16 cellular contexts compared by ENCODE assay signal in the genomic region with DNA sequence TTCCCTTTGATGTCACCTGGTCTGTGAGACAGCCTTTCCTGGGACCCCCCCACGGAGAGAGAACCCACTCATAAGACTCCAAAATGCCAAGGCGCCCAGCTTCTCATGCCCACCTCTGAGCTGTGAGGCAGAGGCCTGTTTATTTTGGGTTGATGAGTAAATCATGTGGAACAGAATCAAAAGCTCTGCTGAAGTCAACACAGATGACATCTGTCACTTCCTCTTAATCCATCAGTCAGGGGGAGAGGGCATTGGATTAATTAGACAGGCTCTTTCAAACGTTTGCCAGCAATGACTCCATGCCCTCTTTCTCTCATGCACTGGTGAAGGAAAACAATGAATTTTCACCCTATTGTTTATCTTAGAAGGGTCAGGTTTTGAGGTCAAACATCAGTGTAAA.
DNase-seq lines count a peak whose midpoint lies in the region; ATAC-seq, FAIRE-seq and TF ChIP-seq lines count a peak whose summit lies in the region.
"Had no signal": no experiment of that assay in that cellular context is flagged by ENCODE, and none has a peak within 500 bp of the region (broad histone marks: within the 10 kb centered on the region; RNA-seq: fewer than 3 reads in every experiment).

No MANE protein-coding gene starts in this region.

- DNase-seq in A549 (ENCODE audit: low read depth in 1 of 2, low spot score in 1 of 2) = no peak
- DNase-seq in G401 (ENCODE audit: low spot score) = peak; percentile 47
- DNase-seq in PC-3 = peak; percentile 49
- DNase-seq in myocyte (ENCODE audit: low read depth) = peak; percentile 81
- DNase-seq in NCI-H1417 (lab: John Stamatoyannopoulos, UW) = no peak
- DNase-seq in stimulated activated CD4-positive, alpha-beta T cell treated with anti-CD3 and anti-CD28 coated beads, Interleukin-2, amount 100 ng/mL, for 48 hours = no peak
- DNase-seq: activated CD8-positive, alpha-beta memory T cell treated with anti-CD3 and anti-CD28 coated beads for 24 hours; activated gamma-delta T cell; dorsolateral prefrontal cortex; T-helper 9 cell had no signal

- peak in 1 of 2 experiments; percentile 30; a peak in 2 of 5 replicates for TF ChIP-seq EP300 in A549 (IDR thresholded peaks at IDR 0.05)

- POLR2A ChIA-PET in A549 (lab: Yijun Ruan, JAX) (no interaction called here), PC-3 (lab: Charles Lee; ENCODE audit: unreplicated experiment) (interaction anchor here (0.6 kb wide), 1 partner anchor 96 kb away, joined by 36 read pairs; no protein-coding TSS in a partner anchor)

- H3K27ac ChIP-seq in A549 (peak overlapping the region; percentile 36 to 64), PC-3 (ENCODE audit: low read length) (no peak overlapping the region)
- H3K27ac ChIP-seq: dorsolateral prefrontal cortex, neutrophil, suprapubic skin had no signal

- no peaks in the 10 kb centered on the region for H3K79me2 ChIP-seq in PC-3 (ENCODE audit: low read length)

- H3K9me3 ChIP-seq in A549 (no peaks in the 10 kb centered on the region), PC-3 (ENCODE audit: low read length) (no peaks in the 10 kb centered on the region)
- H3K9me3 ChIP-seq: neutrophil, suprapubic skin had no signal

- no TSS peak for BruUV-seq in PC-3 (replicated peaks; lab: Mats Ljungman, UMichigan)

- no peaks in the 10 kb centered on the region for H3F3A ChIP-seq in PC-3 (ENCODE audit: low read length, unreplicated experiment)

- 0% methylated on average over 1 of the region's 3 CpGs for WGBS in A549 (ENCODE audit: missing lambda C conversion rate)

- no peaks in the 10 kb centered on the region for H4K20me1 ChIP-seq in PC-3 (ENCODE audit: low read length)

- H3K4me1 ChIP-seq in A549 = peaks cover 14% of the 10 kb centered on the region
- H3K4me1 ChIP-seq in PC-3 (ENCODE audit: insufficient read depth, low read length) = peaks cover 35% of the 10 kb centered on the region

- CTCF ChIA-PET in A549 (lab: Yijun Ruan, JAX) (interaction anchor here (1.2 kb wide), 1 partner anchor 14 kb away, joined by 3 read pairs; no protein-coding TSS in a partner anchor), PC-3 (lab: Charles Lee) (no interaction called here)

- H3K36me3 ChIP-seq in PC-3 (ENCODE audit: low read depth, low read length) = no peaks in the 10 kb centered on the region
- H3K36me3 ChIP-seq: neutrophil, suprapubic skin had no signal

- no peak overlapping the region for H3K4me3 ChIP-seq in A549
- no peak overlapping the region for H3K4me3 ChIP-seq in PC-3 (ENCODE audit: low read length)
- H3K4me3 ChIP-seq: dorsolateral prefrontal cortex, suprapubic skin had no signal

- H2AFZ ChIP-seq in PC-3 (ENCODE audit: low read length) = no peak overlapping the region

- ATAC-seq in A549 (no peak), PC-3 (peak; percentile 23), HG02840 (IDR thresholded peaks at IDR 0.05; ENCODE audit: low FRiP score, unreplicated experiment) (no peak), GM19463 (IDR thresholded peaks at IDR 0.05; ENCODE audit: unreplicated experiment) (no peak)
- ATAC-seq: Right ventricle myocardium inferior had no signal

- TF ChIP-seq CTCF in A549 (IDR thresholded peaks at IDR 0.05) (no peak), PC-3 (conservative IDR thresholded peaks at IDR 0.05; ENCODE audit: low read depth, low read length) (no peak)

- no peak for TF ChIP-seq POLR2A in A549 (IDR thresholded peaks at IDR 0.05; ENCODE audit: low read length)

- H3K27me3 ChIP-seq in PC-3 (ENCODE audit: low read length) = no peaks in the 10 kb centered on the region
- H3K27me3 ChIP-seq: dorsolateral prefrontal cortex, neutrophil, suprapubic skin had no signal

- intact Hi-C loops in PC-3 (cut with micrococcal nuclease) = no loop called here

- peak overlapping the region; percentile 25; the same call in 1 of the 3 replicates for H3K4me2 ChIP-seq in A549
- no peak overlapping the region for H3K4me2 ChIP-seq in PC-3 (ENCODE audit: low read length)

- no peaks in the 10 kb centered on the region for H3K9me2 ChIP-seq in PC-3 (replicated peaks; ENCODE audit: low read length)

- no peak overlapping the region for H3K9ac ChIP-seq in PC-3 (ENCODE audit: low read length)

- TF ChIP-seq RAD21 in A549 (conservative IDR thresholded peaks at IDR 0.05 in 1 of 2, IDR thresholded peaks at IDR 0.05 in 1 of 2) = no peak

- no peak for FAIRE-seq in A549 (lab: Jason Lieb, UNC)
- FAIRE-seq: astrocyte had no signal

- in situ Hi-C loops in G401 (cut with HindIII; ENCODE audit: low sequenced_read_pairs) = no loop called here

TF ChIP-seq in A549, 52 proteins besides CTCF, POLR2A, EP300 and RAD21:
- TF ChIP-seq ZNF302 (CRISPR knock-in tag; IDR thresholded peaks at IDR 0.05) (no peak), GATA3 (IDR thresholded peaks at IDR 0.05; ENCODE audit: borderline replicate concordance) (no peak)

Comparison
In these comparisons a context has a peak if more than half of its experiments do, and no peak if none do; other contexts are left out.
1. DNase-seq: peak in G401 (single experiment), PC-3 (single experiment) and myocyte (single experiment); none in A549 (0 of 2), NCI-H1417 (0 of 3) and stimulated activated CD4-positive, alpha-beta T cell treated with anti-CD3 and anti-CD28 coated beads, Interleukin-2, amount 100 ng/mL, for 48 hours (0 of 2).